In the genomic region with DNA sequence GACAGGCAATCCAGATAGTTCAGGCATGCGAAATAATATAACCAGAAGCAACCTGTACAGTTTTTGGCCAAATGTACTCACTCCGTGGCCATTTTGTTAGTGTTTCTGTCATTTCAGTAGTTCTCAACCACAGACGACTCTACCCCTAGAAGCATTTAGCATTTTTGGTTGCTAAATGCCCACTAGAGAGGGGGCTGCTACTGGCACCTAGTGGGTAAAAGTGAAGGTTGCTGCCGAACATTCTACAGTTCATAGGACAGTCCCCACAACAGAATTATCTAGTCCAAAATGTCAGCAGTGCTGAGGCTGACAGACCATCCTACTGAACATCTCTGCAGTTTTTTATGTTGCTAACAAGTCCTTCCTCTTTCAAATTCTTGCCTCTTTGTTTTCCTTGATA, we compare ENCODE assay signal across 8 cellular contexts.
DNase-seq lines count a peak whose midpoint lies in the region; ATAC-seq and TF ChIP-seq lines count a peak whose summit lies in the region.

No MANE protein-coding gene starts in this region.

- ATAC-seq in GM19395 (IDR thresholded peaks at IDR 0.05; ENCODE audit: unreplicated experiment): peak; percentile 87

- TF ChIP-seq CTCF in GM10266 (IDR thresholded peaks at IDR 0.05; ENCODE audit: control insufficient read depth, insufficient read depth, low read depth, missing control alignments): no peak

- DNase-seq in DMS53 treated with DMSO at 0.1 percent for 48 hours (lab: John Stamatoyannopoulos, UW; ENCODE audit: unreplicated experiment): peak; percentile 15
- peak in 69 of 76 experiments; percentile 2 to 80 (median 42) for DNase-seq in HUDEP-2 (lab: John Stamatoyannopoulos, UW; ENCODE audit: unreplicated experiment in 76 of 76)
- peak; percentile 36 for DNase-seq in SW480 (ENCODE audit: low spot score)
- peak; percentile 40 for DNase-seq in left kidney (ENCODE audit: low read depth, low spot score)
- no peak for DNase-seq in NCI-H2029 (lab: John Stamatoyannopoulos, UW)
- no peak for DNase-seq in GM10266 (ENCODE audit: extremely low spot score)
- DNase-seq in DMS79 (lab: John Stamatoyannopoulos, UW): no peak

Comparison
In these comparisons a context has a peak if more than half of its experiments do, and no peak if none do; other contexts are left out.
1. DNase-seq: peak in DMS53 treated with DMSO at 0.1 percent for 48 hours (single experiment), HUDEP-2 (69 of 76), SW480 (single experiment) and left kidney (single experiment); none in NCI-H2029 (single experiment), GM10266 (single experiment) and DMS79 (single experiment).